ENCODE assay signal across 8 cellular contexts in genomic region chr1:198699167-198700015, GRCh38.
DNase-seq lines count a peak whose midpoint lies in the region; ATAC-seq lines count a peak whose summit lies in the region.

No MANE protein-coding gene starts in this region.

- H3K9me3 ChIP-seq in MG63: no peaks in the 10 kb centered on the region

- ATAC-seq in HG03139 (IDR thresholded peaks at IDR 0.05; ENCODE audit: unreplicated experiment): no peak

- no peak overlapping the region for H3K4me3 ChIP-seq in MG63

- no peaks in the 10 kb centered on the region for H3K36me3 ChIP-seq in MG63

- peak; percentile 90 for DNase-seq in DMS53 (lab: John Stamatoyannopoulos, UW)
- DNase-seq in MG63: peak; percentile 20
- DNase-seq in activated CD4-positive, alpha-beta T cell treated with anti-CD3 and anti-CD28 coated beads, Interleukin-2, amount 50 U/mL, for 24 hours (ENCODE audit: low read depth in 1 of 2, low spot score in 1 of 2): peak; percentile 47 to 61
- DNase-seq in dermis microvascular lymphatic vessel endothelial cell (ENCODE audit: low read depth in 2 of 2): peak; percentile 11 to 50
- peak; percentile 5 for DNase-seq in midbrain (lab: John Stamatoyannopoulos, UW)
- DNase-seq in stimulated activated CD8-positive, alpha-beta memory T cell treated with anti-CD3 and anti-CD28 coated beads, Interleukin-4, amount 100 ng/mL, for 48 hours: peak; percentile 82
- no peak for DNase-seq in superior temporal gyrus (ENCODE audit: extremely low spot score)

- no peaks in the 10 kb centered on the region for H3K27me3 ChIP-seq in MG63
